20 cellular contexts compared by ENCODE assay signal in genomic region chr7:66521675-66522074, GRCh38.
"Had no signal": no experiment of that assay in that cellular context is flagged by ENCODE, and none has a peak within 500 bp of the region (broad histone marks: within the 10 kb centered on the region; RNA-seq: fewer than 3 reads in every experiment).

No MANE protein-coding gene starts in this region.

- H3K4me3 Mint-ChIP-seq: natural killer cell treated with Interleukin-12 subunit alpha and Interleukin-12 subunit beta and Interleukin-15 and Interleukin-18, amount 100 ng/mL, for 72 hours had no signal

- H3K36me3 ChIP-seq: lower lobe of right lung, pancreas, upper lobe of right lung, uterus had no signal

- H3K9me3 ChIP-seq: lower lobe of right lung, pancreas, thoracic aorta, tibial nerve, upper lobe of right lung, uterus had no signal

- H3K27ac ChIP-seq: lower lobe of right lung, pancreas, thoracic aorta, tibial nerve, upper lobe of right lung, uterus had no signal

- DNase-seq: dorsolateral prefrontal cortex; effector CD4-positive, alpha-beta T cell; left ventricle myocardium superior; lower lobe of right lung; occipital lobe; pancreas; stimulated activated CD4-positive, alpha-beta T cell treated with anti-CD3 and anti-CD28 coated beads, Interleukin-12 subunit alpha, Interleukin-12 subunit beta, amount 100 ng/mL, for 4 hours; stimulated activated CD4-positive, alpha-beta T cell treated with anti-CD3 and anti-CD28 coated beads, Interleukin-1b, Interleukin-23, amount 100 ng/mL, for 48 hours; stimulated activated CD4-positive, alpha-beta T cell treated with anti-CD3 and anti-CD28 coated beads, Interleukin-4, amount 100 ng/mL, for 1 hour; stimulated activated CD8-positive, alpha-beta memory T cell treated with anti-CD3 and anti-CD28 coated beads, Interleukin-4, amount 100 ng/mL, for 48 hours; stimulated activated naive CD4-positive, alpha-beta T cell treated with Interleukin-2 at 50 U/mL for 16 hours; upper lobe of right lung; uterus had no signal

- H3K4me3 ChIP-seq: dorsolateral prefrontal cortex, lower lobe of right lung, pancreas, smooth muscle cell, thoracic aorta, tibial nerve, upper lobe of right lung, uterus had no signal

- H3K9me3 Mint-ChIP-seq: natural killer cell treated with Interleukin-12 subunit alpha and Interleukin-12 subunit beta and Interleukin-15 and Interleukin-18, amount 100 ng/mL, for 72 hours had no signal

- H3K36me3 Mint-ChIP-seq: natural killer cell treated with Interleukin-12 subunit alpha and Interleukin-12 subunit beta and Interleukin-15 and Interleukin-18, amount 100 ng/mL, for 72 hours had no signal

- H3K27me3 ChIP-seq: dorsolateral prefrontal cortex, pancreas, tibial nerve, upper lobe of right lung, uterus had no signal

- H3K4me2 ChIP-seq: smooth muscle cell had no signal

- FAIRE-seq: colon, frontal cortex, keratinocyte, pancreas had no signal

- H3K27me3 Mint-ChIP-seq: natural killer cell treated with Interleukin-12 subunit alpha and Interleukin-12 subunit beta and Interleukin-15 and Interleukin-18, amount 100 ng/mL, for 72 hours had no signal

- H3K4me1 ChIP-seq: lower lobe of right lung, pancreas, tibial nerve, upper lobe of right lung, uterus had no signal

- H3K27ac Mint-ChIP-seq: natural killer cell treated with Interleukin-12 subunit alpha and Interleukin-12 subunit beta and Interleukin-15 and Interleukin-18, amount 100 ng/mL, for 72 hours had no signal
